In genomic region chr6:44431118-44431725, GRCh38 we compare ENCODE assay signal across 8 cellular contexts. TPM values are rescaled to one million over a fixed set of nuclear protein-coding genes. Genes with fewer than 3 reads are reported as not detected.
DNase-seq lines count a peak whose midpoint lies in the region; FAIRE-seq and TF ChIP-seq lines count a peak whose summit lies in the region.

No MANE protein-coding gene starts in this region.

- no peak overlapping the region for H3K4me3 Mint-ChIP-seq in MCF 10A (ENCODE audit: unreplicated experiment)

- no peak for TF ChIP-seq EP300 in Ishikawa (IDR thresholded peaks at IDR 0.05; ENCODE audit: borderline replicate concordance)

- no peaks in the 10 kb centered on the region for H3K9me1 ChIP-seq in keratinocyte (ENCODE audit: control insufficient read depth, extremely low read depth, insufficient read depth, low read length)

- H3K4me1 Mint-ChIP-seq in MCF 10A (ENCODE audit: insufficient read depth, unreplicated experiment), result no peaks in the 10 kb centered on the region

- no peaks in the 10 kb centered on the region for H3K27me3 Mint-ChIP-seq in MCF 10A (ENCODE audit: insufficient read depth, unreplicated experiment)

- H3K27me3 ChIP-seq in SJCRH30 (no peaks in the 10 kb centered on the region), keratinocyte (ENCODE audit: control insufficient read depth, extremely low read depth, insufficient read depth, low read length) (no peaks in the 10 kb centered on the region)

- H4K20me1 ChIP-seq in keratinocyte (ENCODE audit: control insufficient read depth, extremely low read depth, insufficient read depth, low read length), result peaks cover 2% of the 10 kb centered on the region

- no peaks in the 10 kb centered on the region for H3K9me3 Mint-ChIP-seq in MCF 10A (ENCODE audit: unreplicated experiment)

- H3K4me1 ChIP-seq in SJCRH30 (peaks cover 19% of the 10 kb centered on the region), keratinocyte (ENCODE audit: control insufficient read depth, extremely low read depth, insufficient read depth, low read length) (no peaks in the 10 kb centered on the region)

- H3K4me3 ChIP-seq in SJCRH30 (no peak overlapping the region), keratinocyte (ENCODE audit: control insufficient read depth in 2 of 3, extremely low read depth in 1 of 3, insufficient read depth in 2 of 3, low read depth in 1 of 3, low read length in 3 of 3) (no peak overlapping the region)

- peaks cover 8% of the 10 kb centered on the region for H3K79me2 ChIP-seq in keratinocyte (ENCODE audit: control insufficient read depth, insufficient read depth, low read length)

- no peaks in the 10 kb centered on the region for H3K9me3 ChIP-seq in SJCRH30 (replicated peaks)
- no peaks in the 10 kb centered on the region for H3K9me3 ChIP-seq in keratinocyte (ENCODE audit: control insufficient read depth, low read depth, low read length)

- peak; percentile 76 for TF ChIP-seq RAD21 in Ishikawa (IDR thresholded peaks at IDR 0.05; ENCODE audit: low read depth)

- H3K36me3 ChIP-seq in SJCRH30 (peaks cover 66% of the 10 kb centered on the region), keratinocyte (ENCODE audit: control insufficient read depth in 2 of 2, extremely low read depth in 1 of 2, insufficient read depth in 2 of 2, low read length in 2 of 2) (peaks cover 8 to 24% of the 10 kb centered on the region in 2 experiments)

- POLR2A ChIA-PET in MCF 10A (lab: Yijun Ruan, JAX), result interaction anchor here (0.6 to 1.1 kb wide), 4 partner anchors 12 to 230 kb away, joined by 3 read pairs; no protein-coding TSS in a partner anchor

- intact Hi-C loops in MCF 10A (cut with micrococcal nuclease), result loop anchor here (1.0 kb wide), 2 partner anchors 25 to 39 kb away; no protein-coding TSS in a partner anchor

- H3K36me3 Mint-ChIP-seq in MCF 10A (ENCODE audit: insufficient read depth, unreplicated experiment), result peaks cover 53% of the 10 kb centered on the region

- DNase-seq in activated gamma-delta T cell treated with Interleukin-2 at 50 U/mL for 16 hours (peak; percentile 10), activated gamma-delta T cell (lab: John Stamatoyannopoulos, UW) (no peak), SJCRH30 (peak; percentile 50 to 79), MCF 10A (ENCODE audit: unreplicated experiment) (peak; percentile 75), keratinocyte (ENCODE audit: low read depth, low spot score) (no peak), NCI-H128 (lab: John Stamatoyannopoulos, UW; ENCODE audit: unreplicated experiment) (no peak)
- DNase-seq in stimulated activated CD8-positive, alpha-beta memory T cell treated with anti-CD3 and anti-CD28 coated beads, Interleukin-4, amount 100 ng/mL, for 48 hours, result peak; percentile 40

- dilution Hi-C loops in keratinocyte (cut with MboI; ENCODE audit: extremely low pct_ligation_motif_present, low sequenced_read_pairs), result no loop called here

- TF ChIP-seq CTCF in MCF 10A (IDR thresholded peaks at IDR 0.05; ENCODE audit: unreplicated experiment), result peak; percentile 60
- TF ChIP-seq CTCF in keratinocyte (optimal IDR thresholded peaks at IDR 0.05 in 1 of 3, IDR thresholded peaks at IDR 0.05 in 1 of 3, conservative IDR thresholded peaks at IDR 0.05 in 1 of 3; ENCODE audit: extremely low read depth in 1 of 3, insufficient read depth in 2 of 3, low read length in 3 of 3), result peak in 2 of 3 experiments; percentile 48 to 54

- BruUV-seq in MCF 10A (replicated peaks; lab: Mats Ljungman, UMichigan), result no TSS peak

- H3K9ac ChIP-seq in keratinocyte (ENCODE audit: control insufficient read depth, extremely low read depth, insufficient read depth, low read length), result no peak overlapping the region

- no peak overlapping the region for H3K27ac Mint-ChIP-seq in MCF 10A (ENCODE audit: low read depth, unreplicated experiment)

- no peak overlapping the region for H3K4me2 ChIP-seq in keratinocyte (ENCODE audit: control insufficient read depth, extremely low read depth, insufficient read depth, low read depth, low read length)

- CTCF ChIA-PET in MCF 10A (lab: Yijun Ruan, JAX), result interaction anchor here (0.6 to 4.0 kb wide), 17 partner anchors 9 to 341 kb away, joined by 3 to 41 read pairs (median 6); partner anchors contain the start of gene CDC5L

- H3K27ac ChIP-seq in SJCRH30 (no peak overlapping the region), keratinocyte (ENCODE audit: control insufficient read depth, insufficient read depth, low read length) (no peak overlapping the region)

- FAIRE-seq in keratinocyte (lab: Jason Lieb, UNC), result no peak

- H2AFZ ChIP-seq in keratinocyte (ENCODE audit: control insufficient read depth, low read length), result no peak overlapping the region

TF ChIP-seq in Ishikawa, 13 proteins besides CTCF, POLR2A, EP300 and RAD21:
- TF ChIP-seq NFIC (IDR thresholded peaks at IDR 0.05), result no peak
- no peak for TF ChIP-seq TCF12 (IDR thresholded peaks at IDR 0.05; ENCODE audit: low read depth)
- no peak for TF ChIP-seq CREB1 (IDR thresholded peaks at IDR 0.05; ENCODE audit: low read depth)
- TF ChIP-seq TAF1 (IDR thresholded peaks at IDR 0.05; ENCODE audit: low read depth), result no peak
- no peak for TF ChIP-seq FOXM1 (IDR thresholded peaks at IDR 0.05; ENCODE audit: borderline replicate concordance, low read depth)
- no peak for TF ChIP-seq CEBPB (IDR thresholded peaks at IDR 0.05)
- no peak for TF ChIP-seq ZBTB7A (IDR thresholded peaks at IDR 0.05; ENCODE audit: low read depth)
- TF ChIP-seq, protein P1, sequence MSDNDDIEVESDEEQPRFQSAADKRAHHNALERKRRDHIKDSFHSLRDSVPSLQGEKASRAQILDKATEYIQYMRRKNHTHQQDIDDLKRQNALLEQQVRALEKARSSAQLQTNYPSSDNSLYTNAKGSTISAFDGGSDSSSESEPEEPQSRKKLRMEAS (IDR thresholded peaks at IDR 0.05), result no peak
- no peak for TF ChIP-seq EGR1 (IDR thresholded peaks at IDR 0.05)
- TF ChIP-seq TEAD4 (IDR thresholded peaks at IDR 0.05), result no peak
- TF ChIP-seq, protein P2, sequence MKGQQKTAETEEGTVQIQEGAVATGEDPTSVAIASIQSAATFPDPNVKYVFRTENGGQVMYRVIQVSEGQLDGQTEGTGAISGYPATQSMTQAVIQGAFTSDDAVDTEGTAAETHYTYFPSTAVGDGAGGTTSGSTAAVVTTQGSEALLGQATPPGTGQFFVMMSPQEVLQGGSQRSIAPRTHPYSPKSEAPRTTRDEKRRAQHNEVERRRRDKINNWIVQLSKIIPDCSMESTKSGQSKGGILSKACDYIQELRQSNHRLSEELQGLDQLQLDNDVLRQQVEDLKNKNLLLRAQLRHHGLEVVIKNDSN (IDR thresholded peaks at IDR 0.05), result no peak
- no peak for TF ChIP-seq YY1 (IDR thresholded peaks at IDR 0.05; ENCODE audit: low read depth)
- no peak for TF ChIP-seq REST (IDR thresholded peaks at IDR 0.05; ENCODE audit: low read depth)

RNA-seq across cellular contexts. Expression of gene CDC5L, which starts 43.7 kb away (rescaled TPM):
- 42.3 and 45.2 TPM in 2 replicates for total RNA-seq in SJCRH30 (2014; rRNA removed; shearing (Covaris generic))
- 23.1 and 26.4 TPM in 2 replicates for total RNA-seq in MCF 10A (2022)
- polyA plus RNA-seq in keratinocyte, result 10.8 to 16.6 TPM (median 12.6 TPM) in 3 replicates
- 18.8 TPM for polyA plus RNA-seq in keratinocyte (2011; ENCODE audit: low read depth)
- polyA plus RNA-seq in keratinocyte (2011; cell fraction: cytosol; rRNA removed), result 7.4 and 12.9 TPM in 2 replicates
- polyA plus RNA-seq in keratinocyte (2011; cell fraction: nucleus; rRNA removed), result 10.4 and 15.2 TPM in 2 replicates
- 10.1 and 11.8 TPM in 2 replicates for polyA plus RNA-seq in keratinocyte (2012; ENCODE audit: low replicate concordance)
- polyA minus RNA-seq in keratinocyte, result 4.8 to 15.2 TPM (median 7.6 TPM) in 3 replicates
- polyA minus RNA-seq in keratinocyte (2011; cell fraction: cytosol; rRNA and poly(A)+ RNA removed), result 10.0 TPM
- polyA minus RNA-seq in keratinocyte (2011; cell fraction: nucleus; rRNA and poly(A)+ RNA removed), result 7.0 and 11.1 TPM in 2 replicates

Comparison
In these comparisons a context has a peak if more than half of its experiments do, and no peak if none do; other contexts are left out.
1. DNase-seq: peak in activated gamma-delta T cell treated with Interleukin-2 at 50 U/mL for 16 hours (single experiment), SJCRH30 (2 of 2), MCF 10A (single experiment) and stimulated activated CD8-positive, alpha-beta memory T cell treated with anti-CD3 and anti-CD28 coated beads, Interleukin-4, amount 100 ng/mL, for 48 hours (single experiment); none in activated gamma-delta T cell (single experiment), keratinocyte (single experiment) and NCI-H128 (single experiment).